Comparison of ENCODE assay signal across 1 cellular context in the genomic region with DNA sequence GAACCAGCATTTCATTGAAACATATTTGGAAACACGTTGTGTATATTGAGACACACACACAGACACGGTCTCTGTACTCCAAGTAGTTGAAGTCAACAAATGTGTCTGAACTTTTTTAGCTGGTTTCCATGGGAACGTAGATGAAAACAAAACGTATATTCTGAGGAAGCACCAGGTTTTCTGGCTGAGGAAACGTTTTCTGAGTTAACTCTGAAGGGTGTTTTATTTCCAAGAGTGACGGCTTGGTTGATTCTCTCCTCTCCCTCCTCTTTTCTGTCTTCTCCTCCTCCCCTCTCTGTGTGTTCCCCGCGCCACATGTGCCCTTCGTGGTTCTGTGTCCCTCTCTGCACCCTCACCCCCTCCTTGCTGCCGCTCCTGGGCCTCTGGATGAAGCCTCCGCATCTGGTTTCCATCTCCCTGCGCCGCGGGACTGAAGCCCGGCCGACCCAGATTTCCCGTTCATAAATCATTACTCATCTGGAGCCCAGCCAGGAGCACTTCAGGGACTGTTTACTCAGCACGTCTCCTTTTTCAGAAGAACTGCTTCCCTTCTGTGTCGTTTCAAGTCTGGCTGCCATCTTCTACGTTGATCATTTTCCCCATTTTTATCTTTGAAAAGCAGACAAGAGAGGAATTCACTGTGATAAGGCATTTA.
TF ChIP-seq lines count a peak whose summit lies in the region.

No MANE protein-coding gene starts in this region.

TF ChIP-seq in HEK293, 187 proteins besides CTCF, POLR2A, EP300 and RAD21 (continued from another document and continues in another):
- TF ChIP-seq, protein P1, sequence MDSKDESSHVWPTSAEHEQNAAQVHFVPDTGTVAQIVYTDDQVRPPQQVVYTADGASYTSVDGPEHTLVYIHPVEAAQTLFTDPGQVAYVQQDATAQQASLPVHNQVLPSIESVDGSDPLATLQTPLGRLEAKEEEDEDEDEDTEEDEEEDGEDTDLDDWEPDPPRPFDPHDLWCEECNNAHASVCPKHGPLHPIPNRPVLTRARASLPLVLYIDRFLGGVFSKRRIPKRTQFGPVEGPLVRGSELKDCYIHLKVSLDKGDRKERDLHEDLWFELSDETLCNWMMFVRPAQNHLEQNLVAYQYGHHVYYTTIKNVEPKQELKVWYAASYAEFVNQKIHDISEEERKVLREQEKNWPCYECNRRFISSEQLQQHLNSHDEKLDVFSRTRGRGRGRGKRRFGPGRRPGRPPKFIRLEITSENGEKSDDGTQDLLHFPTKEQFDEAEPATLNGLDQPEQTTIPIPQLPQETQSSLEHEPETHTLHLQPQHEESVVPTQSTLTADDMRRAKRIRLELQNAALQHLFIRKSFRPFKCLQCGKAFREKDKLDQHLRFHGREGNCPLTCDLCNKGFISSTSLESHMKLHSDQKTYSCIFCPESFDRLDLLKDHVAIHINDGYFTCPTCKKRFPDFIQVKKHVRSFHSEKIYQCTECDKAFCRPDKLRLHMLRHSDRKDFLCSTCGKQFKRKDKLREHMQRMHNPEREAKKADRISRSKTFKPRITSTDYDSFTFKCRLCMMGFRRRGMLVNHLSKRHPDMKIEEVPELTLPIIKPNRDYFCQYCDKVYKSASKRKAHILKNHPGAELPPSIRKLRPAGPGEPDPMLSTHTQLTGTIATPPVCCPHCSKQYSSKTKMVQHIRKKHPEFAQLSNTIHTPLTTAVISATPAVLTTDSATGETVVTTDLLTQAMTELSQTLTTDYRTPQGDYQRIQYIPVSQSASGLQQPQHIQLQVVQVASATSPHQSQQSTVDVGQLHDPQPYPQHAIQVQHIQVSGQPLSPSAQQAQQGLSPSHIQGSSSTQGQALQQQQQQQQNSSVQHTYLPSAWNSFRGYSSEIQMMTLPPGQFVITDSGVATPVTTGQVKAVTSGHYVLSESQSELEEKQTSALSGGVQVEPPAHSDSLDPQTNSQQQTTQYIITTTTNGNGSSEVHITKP (tag by site-specific recombination; IDR thresholded peaks at IDR 0.05): peak; percentile 66; the same call in 1 of the 2 replicates
- TF ChIP-seq ZNF510 (tag by site-specific recombination; IDR thresholded peaks at IDR 0.05; ENCODE audit: insufficient replicate concordance): peak; percentile 8
- TF ChIP-seq ZFP37 (tag by site-specific recombination; IDR thresholded peaks at IDR 0.05): no peak
- TF ChIP-seq ZNF596 (tag by site-specific recombination; IDR thresholded peaks at IDR 0.05): no peak
- TF ChIP-seq ZNF391 (tag by site-specific recombination; IDR thresholded peaks at IDR 0.05; ENCODE audit: borderline replicate concordance, low read depth): 0 out of 2 replicates have a peak, but pooled peaks have one; percentile 37
- TF ChIP-seq, protein P2, sequence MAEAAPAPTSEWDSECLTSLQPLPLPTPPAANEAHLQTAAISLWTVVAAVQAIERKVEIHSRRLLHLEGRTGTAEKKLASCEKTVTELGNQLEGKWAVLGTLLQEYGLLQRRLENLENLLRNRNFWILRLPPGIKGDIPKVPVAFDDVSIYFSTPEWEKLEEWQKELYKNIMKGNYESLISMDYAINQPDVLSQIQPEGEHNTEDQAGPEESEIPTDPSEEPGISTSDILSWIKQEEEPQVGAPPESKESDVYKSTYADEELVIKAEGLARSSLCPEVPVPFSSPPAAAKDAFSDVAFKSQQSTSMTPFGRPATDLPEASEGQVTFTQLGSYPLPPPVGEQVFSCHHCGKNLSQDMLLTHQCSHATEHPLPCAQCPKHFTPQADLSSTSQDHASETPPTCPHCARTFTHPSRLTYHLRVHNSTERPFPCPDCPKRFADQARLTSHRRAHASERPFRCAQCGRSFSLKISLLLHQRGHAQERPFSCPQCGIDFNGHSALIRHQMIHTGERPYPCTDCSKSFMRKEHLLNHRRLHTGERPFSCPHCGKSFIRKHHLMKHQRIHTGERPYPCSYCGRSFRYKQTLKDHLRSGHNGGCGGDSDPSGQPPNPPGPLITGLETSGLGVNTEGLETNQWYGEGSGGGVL (tag by site-specific recombination; IDR thresholded peaks at IDR 0.05): peak; percentile 94
- TF ChIP-seq GLI4 (tag by site-specific recombination; IDR thresholded peaks at IDR 0.05): no peak
- TF ChIP-seq FEZF1 (tag by site-specific recombination; IDR thresholded peaks at IDR 0.05): peak; percentile 97
- TF ChIP-seq KLF10 (tag by site-specific recombination; IDR thresholded peaks at IDR 0.05): no peak
- 0 out of 2 replicates have a peak, but pooled peaks have one; percentile 33 for TF ChIP-seq KLF8 (tag by site-specific recombination; IDR thresholded peaks at IDR 0.05)
- no peak for TF ChIP-seq ZNF112 (tag by site-specific recombination; IDR thresholded peaks at IDR 0.05)
- TF ChIP-seq, protein P3, sequence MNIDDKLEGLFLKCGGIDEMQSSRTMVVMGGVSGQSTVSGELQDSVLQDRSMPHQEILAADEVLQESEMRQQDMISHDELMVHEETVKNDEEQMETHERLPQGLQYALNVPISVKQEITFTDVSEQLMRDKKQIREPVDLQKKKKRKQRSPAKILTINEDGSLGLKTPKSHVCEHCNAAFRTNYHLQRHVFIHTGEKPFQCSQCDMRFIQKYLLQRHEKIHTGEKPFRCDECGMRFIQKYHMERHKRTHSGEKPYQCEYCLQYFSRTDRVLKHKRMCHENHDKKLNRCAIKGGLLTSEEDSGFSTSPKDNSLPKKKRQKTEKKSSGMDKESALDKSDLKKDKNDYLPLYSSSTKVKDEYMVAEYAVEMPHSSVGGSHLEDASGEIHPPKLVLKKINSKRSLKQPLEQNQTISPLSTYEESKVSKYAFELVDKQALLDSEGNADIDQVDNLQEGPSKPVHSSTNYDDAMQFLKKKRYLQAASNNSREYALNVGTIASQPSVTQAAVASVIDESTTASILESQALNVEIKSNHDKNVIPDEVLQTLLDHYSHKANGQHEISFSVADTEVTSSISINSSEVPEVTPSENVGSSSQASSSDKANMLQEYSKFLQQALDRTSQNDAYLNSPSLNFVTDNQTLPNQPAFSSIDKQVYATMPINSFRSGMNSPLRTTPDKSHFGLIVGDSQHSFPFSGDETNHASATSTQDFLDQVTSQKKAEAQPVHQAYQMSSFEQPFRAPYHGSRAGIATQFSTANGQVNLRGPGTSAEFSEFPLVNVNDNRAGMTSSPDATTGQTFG (tag by site-specific recombination; IDR thresholded peaks at IDR 0.05; ENCODE audit: borderline replicate concordance): no peak
- TF ChIP-seq MZF1 (tag by site-specific recombination; IDR thresholded peaks at IDR 0.05; ENCODE audit: borderline replicate concordance): 0 out of 2 replicates have a peak, but pooled peaks have one; percentile 41
- TF ChIP-seq, protein P4, sequence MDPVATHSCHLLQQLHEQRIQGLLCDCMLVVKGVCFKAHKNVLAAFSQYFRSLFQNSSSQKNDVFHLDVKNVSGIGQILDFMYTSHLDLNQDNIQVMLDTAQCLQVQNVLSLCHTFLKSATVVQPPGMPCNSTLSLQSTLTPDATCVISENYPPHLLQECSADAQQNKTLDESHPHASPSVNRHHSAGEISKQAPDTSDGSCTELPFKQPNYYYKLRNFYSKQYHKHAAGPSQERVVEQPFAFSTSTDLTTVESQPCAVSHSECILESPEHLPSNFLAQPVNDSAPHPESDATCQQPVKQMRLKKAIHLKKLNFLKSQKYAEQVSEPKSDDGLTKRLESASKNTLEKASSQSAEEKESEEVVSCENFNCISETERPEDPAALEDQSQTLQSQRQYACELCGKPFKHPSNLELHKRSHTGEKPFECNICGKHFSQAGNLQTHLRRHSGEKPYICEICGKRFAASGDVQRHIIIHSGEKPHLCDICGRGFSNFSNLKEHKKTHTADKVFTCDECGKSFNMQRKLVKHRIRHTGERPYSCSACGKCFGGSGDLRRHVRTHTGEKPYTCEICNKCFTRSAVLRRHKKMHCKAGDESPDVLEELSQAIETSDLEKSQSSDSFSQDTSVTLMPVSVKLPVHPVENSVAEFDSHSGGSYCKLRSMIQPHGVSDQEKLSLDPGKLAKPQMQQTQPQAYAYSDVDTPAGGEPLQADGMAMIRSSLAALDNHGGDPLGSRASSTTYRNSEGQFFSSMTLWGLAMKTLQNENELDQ (tag by site-specific recombination; IDR thresholded peaks at IDR 0.05; ENCODE audit: low read depth): no peak
- no peak for TF ChIP-seq OVOL3 (tag by site-specific recombination; IDR thresholded peaks at IDR 0.05)
- TF ChIP-seq, protein P5, sequence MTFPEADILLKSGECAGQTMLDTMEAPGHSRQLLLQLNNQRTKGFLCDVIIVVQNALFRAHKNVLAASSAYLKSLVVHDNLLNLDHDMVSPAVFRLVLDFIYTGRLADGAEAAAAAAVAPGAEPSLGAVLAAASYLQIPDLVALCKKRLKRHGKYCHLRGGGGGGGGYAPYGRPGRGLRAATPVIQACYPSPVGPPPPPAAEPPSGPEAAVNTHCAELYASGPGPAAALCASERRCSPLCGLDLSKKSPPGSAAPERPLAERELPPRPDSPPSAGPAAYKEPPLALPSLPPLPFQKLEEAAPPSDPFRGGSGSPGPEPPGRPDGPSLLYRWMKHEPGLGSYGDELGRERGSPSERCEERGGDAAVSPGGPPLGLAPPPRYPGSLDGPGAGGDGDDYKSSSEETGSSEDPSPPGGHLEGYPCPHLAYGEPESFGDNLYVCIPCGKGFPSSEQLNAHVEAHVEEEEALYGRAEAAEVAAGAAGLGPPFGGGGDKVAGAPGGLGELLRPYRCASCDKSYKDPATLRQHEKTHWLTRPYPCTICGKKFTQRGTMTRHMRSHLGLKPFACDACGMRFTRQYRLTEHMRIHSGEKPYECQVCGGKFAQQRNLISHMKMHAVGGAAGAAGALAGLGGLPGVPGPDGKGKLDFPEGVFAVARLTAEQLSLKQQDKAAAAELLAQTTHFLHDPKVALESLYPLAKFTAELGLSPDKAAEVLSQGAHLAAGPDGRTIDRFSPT (tag by site-specific recombination; IDR thresholded peaks at IDR 0.05): no peak; the same call in 1 of the 2 replicates
- TF ChIP-seq ZNF610 (tag by site-specific recombination; IDR thresholded peaks at IDR 0.05; ENCODE audit: borderline replicate concordance): peak; percentile 96
- peak; percentile 90 for TF ChIP-seq ZBTB17 (tag by site-specific recombination; IDR thresholded peaks at IDR 0.05)
- no peak for TF ChIP-seq ZNF521 (tag by site-specific recombination; IDR thresholded peaks at IDR 0.05)
- no peak for TF ChIP-seq ZNF19 (tag by site-specific recombination; IDR thresholded peaks at IDR 0.05; ENCODE audit: low read depth)
- no peak for TF ChIP-seq ZNF292 (tag by site-specific recombination; IDR thresholded peaks at IDR 0.05; ENCODE audit: borderline replicate concordance, low read depth)
- no peak for TF ChIP-seq ZNF514 (tag by site-specific recombination; IDR thresholded peaks at IDR 0.05)
- TF ChIP-seq ZNF549 (tag by site-specific recombination; IDR thresholded peaks at IDR 0.05): no peak
- TF ChIP-seq MYNN (tag by site-specific recombination; IDR thresholded peaks at IDR 0.05; ENCODE audit: borderline replicate concordance): no peak
- TF ChIP-seq, protein P6, sequence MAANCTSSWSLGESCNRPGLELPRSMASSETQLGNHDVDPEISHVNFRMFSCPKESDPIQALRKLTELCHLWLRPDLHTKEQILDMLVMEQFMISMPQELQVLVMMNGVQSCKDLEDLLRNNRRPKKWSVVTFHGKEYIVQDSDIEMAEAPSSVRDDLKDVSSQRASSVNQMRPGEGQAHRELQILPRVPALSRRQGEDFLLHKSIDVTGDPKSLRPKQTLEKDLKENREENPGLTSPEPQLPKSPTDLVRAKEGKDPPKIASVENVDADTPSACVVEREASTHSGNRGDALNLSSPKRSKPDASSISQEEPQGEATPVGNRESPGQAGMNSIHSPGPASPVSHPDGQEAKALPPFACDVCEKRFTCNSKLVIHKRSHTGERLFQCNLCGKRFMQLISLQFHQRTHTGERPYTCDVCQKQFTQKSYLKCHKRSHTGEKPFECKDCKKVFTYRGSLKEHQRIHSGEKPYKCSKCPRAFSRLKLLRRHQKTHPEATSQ (tag by site-specific recombination; IDR thresholded peaks at IDR 0.05): 0 out of 2 replicates have a peak, but pooled peaks have one; percentile 26
- no peak for TF ChIP-seq ZNF10 (tag by site-specific recombination; IDR thresholded peaks at IDR 0.05)
- no peak for TF ChIP-seq SCRT2 (tag by site-specific recombination; IDR thresholded peaks at IDR 0.05)
- TF ChIP-seq ZNF16 (tag by site-specific recombination; IDR thresholded peaks at IDR 0.05; ENCODE audit: low read depth): no peak
- TF ChIP-seq, protein P7, sequence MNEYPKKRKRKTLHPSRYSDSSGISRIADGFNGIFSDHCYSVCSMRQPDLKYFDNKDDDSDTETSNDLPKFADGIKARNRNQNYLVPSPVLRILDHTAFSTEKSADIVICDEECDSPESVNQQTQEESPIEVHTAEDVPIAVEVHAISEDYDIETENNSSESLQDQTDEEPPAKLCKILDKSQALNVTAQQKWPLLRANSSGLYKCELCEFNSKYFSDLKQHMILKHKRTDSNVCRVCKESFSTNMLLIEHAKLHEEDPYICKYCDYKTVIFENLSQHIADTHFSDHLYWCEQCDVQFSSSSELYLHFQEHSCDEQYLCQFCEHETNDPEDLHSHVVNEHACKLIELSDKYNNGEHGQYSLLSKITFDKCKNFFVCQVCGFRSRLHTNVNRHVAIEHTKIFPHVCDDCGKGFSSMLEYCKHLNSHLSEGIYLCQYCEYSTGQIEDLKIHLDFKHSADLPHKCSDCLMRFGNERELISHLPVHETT (tag by site-specific recombination; IDR thresholded peaks at IDR 0.05): peak; percentile 60; the same call in 1 of the 2 replicates
- peak; percentile 85 for TF ChIP-seq SP7 (tag by site-specific recombination; IDR thresholded peaks at IDR 0.05)
- TF ChIP-seq ZBTB20 (tag by site-specific recombination; IDR thresholded peaks at IDR 0.05): no peak
- TF ChIP-seq ZNF561 (tag by site-specific recombination; IDR thresholded peaks at IDR 0.05; ENCODE audit: borderline replicate concordance): peak; percentile 71; the same call in 1 of the 2 replicates
- peak; percentile 73; the same call in 1 of the 2 replicates for TF ChIP-seq ZNF24 (tag by site-specific recombination; IDR thresholded peaks at IDR 0.05)
- no peak for TF ChIP-seq KLF16 (tag by site-specific recombination; IDR thresholded peaks at IDR 0.05)
- peak; percentile 80 for TF ChIP-seq WT1 (tag by site-specific recombination; IDR thresholded peaks at IDR 0.05)
- TF ChIP-seq ZSCAN23 (tag by site-specific recombination; IDR thresholded peaks at IDR 0.05): no peak
- TF ChIP-seq ZNF239 (tag by site-specific recombination; IDR thresholded peaks at IDR 0.05): no peak
- TF ChIP-seq, protein P8, sequence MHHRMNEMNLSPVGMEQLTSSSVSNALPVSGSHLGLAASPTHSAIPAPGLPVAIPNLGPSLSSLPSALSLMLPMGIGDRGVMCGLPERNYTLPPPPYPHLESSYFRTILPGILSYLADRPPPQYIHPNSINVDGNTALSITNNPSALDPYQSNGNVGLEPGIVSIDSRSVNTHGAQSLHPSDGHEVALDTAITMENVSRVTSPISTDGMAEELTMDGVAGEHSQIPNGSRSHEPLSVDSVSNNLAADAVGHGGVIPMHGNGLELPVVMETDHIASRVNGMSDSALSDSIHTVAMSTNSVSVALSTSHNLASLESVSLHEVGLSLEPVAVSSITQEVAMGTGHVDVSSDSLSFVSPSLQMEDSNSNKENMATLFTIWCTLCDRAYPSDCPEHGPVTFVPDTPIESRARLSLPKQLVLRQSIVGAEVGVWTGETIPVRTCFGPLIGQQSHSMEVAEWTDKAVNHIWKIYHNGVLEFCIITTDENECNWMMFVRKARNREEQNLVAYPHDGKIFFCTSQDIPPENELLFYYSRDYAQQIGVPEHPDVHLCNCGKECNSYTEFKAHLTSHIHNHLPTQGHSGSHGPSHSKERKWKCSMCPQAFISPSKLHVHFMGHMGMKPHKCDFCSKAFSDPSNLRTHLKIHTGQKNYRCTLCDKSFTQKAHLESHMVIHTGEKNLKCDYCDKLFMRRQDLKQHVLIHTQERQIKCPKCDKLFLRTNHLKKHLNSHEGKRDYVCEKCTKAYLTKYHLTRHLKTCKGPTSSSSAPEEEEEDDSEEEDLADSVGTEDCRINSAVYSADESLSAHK (tag by site-specific recombination; IDR thresholded peaks at IDR 0.05): 0 out of 2 replicates have a peak, but pooled peaks have one; percentile 34
- peak; percentile 49; the same call in 1 of the 2 replicates for TF ChIP-seq ZBTB48 (tag by site-specific recombination; IDR thresholded peaks at IDR 0.05)
- no peak for TF ChIP-seq ZNF623 (tag by site-specific recombination; IDR thresholded peaks at IDR 0.05)
- no peak for TF ChIP-seq ZNF558 (tag by site-specific recombination; IDR thresholded peaks at IDR 0.05)
